ENCODE assay signal across 20 cellular contexts in genomic region chr3:24197809-24198208, GRCh38.
DNase-seq lines count a peak whose midpoint lies in the region; ATAC-seq and TF ChIP-seq lines count a peak whose summit lies in the region.
"Had no signal": no experiment of that assay in that cellular context is flagged by ENCODE, and none has a peak within 500 bp of the region (broad histone marks: within the 10 kb centered on the region; RNA-seq: fewer than 3 reads in every experiment).

No MANE protein-coding gene starts in this region.

- H3K27me3 ChIP-seq in GM23338 (ENCODE audit: insufficient read depth): no peaks in the 10 kb centered on the region
- no peaks in the 10 kb centered on the region for H3K27me3 ChIP-seq in neural progenitor cell
- no peaks in the 10 kb centered on the region for H3K27me3 ChIP-seq in lower lobe of right lung (ENCODE audit: low read depth)

- ATAC-seq in GM23338 (peak; percentile 93), lower lobe of right lung (no peak)

- H3K9ac ChIP-seq in neural progenitor cell: no peak overlapping the region

- TF ChIP-seq CTCF in GM23338 (conservative IDR thresholded peaks at IDR 0.05; ENCODE audit: low read depth in 2 of 2) (peak; percentile 30 to 66), endothelial cell (IDR thresholded peaks at IDR 0.05; ENCODE audit: unreplicated experiment) (no peak), neural progenitor cell (IDR thresholded peaks at IDR 0.05) (peak; percentile 41), lower lobe of right lung (IDR thresholded peaks at IDR 0.05) (no peak)

- intact Hi-C loops in lower lobe of right lung (cut with DNase I): no loop called here

- H3K9me3 Mint-ChIP-seq in GM23338 (peaks cover 10% of the 10 kb centered on the region), endothelial cell (ENCODE audit: unreplicated experiment) (no peaks in the 10 kb centered on the region), neural progenitor cell (peaks cover 5% of the 10 kb centered on the region)
- H3K9me3 Mint-ChIP-seq: CD4-positive, alpha-beta T cell; HFFc6 had no signal

- H4K20me1 ChIP-seq in GM23338 (replicated peaks; ENCODE audit: insufficient read depth): no peaks in the 10 kb centered on the region
- no peaks in the 10 kb centered on the region for H4K20me1 ChIP-seq in neural progenitor cell (ENCODE audit: low read depth)

- no peak overlapping the region for H3K27ac ChIP-seq in GM23338 (ENCODE audit: low read depth)
- H3K27ac ChIP-seq in neural progenitor cell: no peak overlapping the region
- H3K27ac ChIP-seq in lower lobe of right lung: no peak overlapping the region

- no peak overlapping the region for H3K4me3 Mint-ChIP-seq in GM23338
- H3K4me3 Mint-ChIP-seq in endothelial cell (ENCODE audit: unreplicated experiment): no peak overlapping the region
- H3K4me3 Mint-ChIP-seq in neural progenitor cell: no peak overlapping the region
- H3K4me3 Mint-ChIP-seq: B cell; CD4-positive, alpha-beta T cell; HFFc6 had no signal

- no peaks in the 10 kb centered on the region for H3K4me1 ChIP-seq in GM23338 (ENCODE audit: insufficient read depth)
- H3K4me1 ChIP-seq in neural progenitor cell: no peaks in the 10 kb centered on the region
- H3K4me1 ChIP-seq in lower lobe of right lung: no peaks in the 10 kb centered on the region

- in situ Hi-C loops in SK-MEL-5 (cut with HindIII; ENCODE audit: low pct_unique_long_range_greater_than_20kb, low sequenced_read_pairs): no loop called here

- H3K27ac Mint-ChIP-seq in GM23338 (no peak overlapping the region), endothelial cell (ENCODE audit: unreplicated experiment) (no peak overlapping the region), neural progenitor cell (no peak overlapping the region)
- H3K27ac Mint-ChIP-seq: B cell; CD4-positive, alpha-beta T cell; HFFc6 had no signal

- H3K4me1 Mint-ChIP-seq in GM23338: no peaks in the 10 kb centered on the region
- H3K4me1 Mint-ChIP-seq in endothelial cell (ENCODE audit: unreplicated experiment): no peaks in the 10 kb centered on the region
- no peaks in the 10 kb centered on the region for H3K4me1 Mint-ChIP-seq in neural progenitor cell
- H3K4me1 Mint-ChIP-seq: B cell had no signal

- H3K27me3 Mint-ChIP-seq in GM23338 (ENCODE audit: insufficient read depth, low read depth, poor library complexity) (no peaks in the 10 kb centered on the region), endothelial cell (ENCODE audit: unreplicated experiment) (no peaks in the 10 kb centered on the region), neural progenitor cell (ENCODE audit: insufficient read depth, low read depth) (peaks cover 3% of the 10 kb centered on the region)

- no peak overlapping the region for H3K4me3 ChIP-seq in GM23338
- H3K4me3 ChIP-seq in neural progenitor cell: no peak overlapping the region
- no peak overlapping the region for H3K4me3 ChIP-seq in lower lobe of right lung

- H3K36me3 Mint-ChIP-seq in GM23338 (ENCODE audit: low read depth) (peaks cover 3% of the 10 kb centered on the region; the same call in 1 of the 3 replicates), endothelial cell (ENCODE audit: low read depth, unreplicated experiment) (no peaks in the 10 kb centered on the region), neural progenitor cell (no peaks in the 10 kb centered on the region)

- H3K4me2 ChIP-seq in GM23338 (no peak overlapping the region), neural progenitor cell (no peak overlapping the region)

- H3K9me2 ChIP-seq in GM23338 (ENCODE audit: insufficient read depth): peaks cover 5% of the 10 kb centered on the region; the same call in 1 of the 2 replicates

- H3F3A ChIP-seq in GM23338 (replicated peaks; ENCODE audit: low read depth): no peaks in the 10 kb centered on the region
- H3F3A ChIP-seq in neural progenitor cell (ENCODE audit: low read depth): no peaks in the 10 kb centered on the region

- DNase-seq in GM23338 (ENCODE audit: low spot score) (peak; percentile 66), SK-MEL-5 (ENCODE audit: low read depth, low spot score) (peak; percentile 31), endothelial cell (ENCODE audit: low spot score) (peak; percentile 13), neural progenitor cell (ENCODE audit: low spot score) (peak; percentile 57), lower lobe of right lung (no peak), DMS 273 (lab: John Stamatoyannopoulos, UW; ENCODE audit: unreplicated experiment) (no peak), NCI-H2107 treated with DMSO at 0.1 percent for 48 hours (lab: John Stamatoyannopoulos, UW; ENCODE audit: unreplicated experiment) (no peak)
- no peak for DNase-seq in central memory CD4-positive, alpha-beta T cell
- DNase-seq: ACHN; CD4-positive, alpha-beta T cell; DMS79 treated with DMSO at 0.1 percent for 48 hours; GF-D8; HFFc6; Karpas-422; NCI-H1417; NCI-H1930; NCI-H2171 treated with DMSO at 0.1 percent for 48 hours; NCI-H524; OCI-M1 had no signal

- H2AFZ ChIP-seq in GM23338 (no peak overlapping the region), neural progenitor cell (replicated peaks) (no peak overlapping the region)

- H3K79me2 ChIP-seq in GM23338 (replicated peaks; ENCODE audit: insufficient read depth): no peaks in the 10 kb centered on the region
- no peaks in the 10 kb centered on the region for H3K79me2 ChIP-seq in neural progenitor cell (ENCODE audit: low read depth)

- no peaks in the 10 kb centered on the region for H3K36me3 ChIP-seq in GM23338 (ENCODE audit: insufficient read depth)
- no peaks in the 10 kb centered on the region for H3K36me3 ChIP-seq in neural progenitor cell
- no peaks in the 10 kb centered on the region for H3K36me3 ChIP-seq in lower lobe of right lung

- no peaks in the 10 kb centered on the region for H3K9me3 ChIP-seq in neural progenitor cell (ENCODE audit: low read depth)
- no peaks in the 10 kb centered on the region for H3K9me3 ChIP-seq in lower lobe of right lung

TF ChIP-seq in GM23338, 12 proteins besides CTCF, POLR2A, EP300 and RAD21 (continues in another document):
- TF ChIP-seq, protein P1, sequence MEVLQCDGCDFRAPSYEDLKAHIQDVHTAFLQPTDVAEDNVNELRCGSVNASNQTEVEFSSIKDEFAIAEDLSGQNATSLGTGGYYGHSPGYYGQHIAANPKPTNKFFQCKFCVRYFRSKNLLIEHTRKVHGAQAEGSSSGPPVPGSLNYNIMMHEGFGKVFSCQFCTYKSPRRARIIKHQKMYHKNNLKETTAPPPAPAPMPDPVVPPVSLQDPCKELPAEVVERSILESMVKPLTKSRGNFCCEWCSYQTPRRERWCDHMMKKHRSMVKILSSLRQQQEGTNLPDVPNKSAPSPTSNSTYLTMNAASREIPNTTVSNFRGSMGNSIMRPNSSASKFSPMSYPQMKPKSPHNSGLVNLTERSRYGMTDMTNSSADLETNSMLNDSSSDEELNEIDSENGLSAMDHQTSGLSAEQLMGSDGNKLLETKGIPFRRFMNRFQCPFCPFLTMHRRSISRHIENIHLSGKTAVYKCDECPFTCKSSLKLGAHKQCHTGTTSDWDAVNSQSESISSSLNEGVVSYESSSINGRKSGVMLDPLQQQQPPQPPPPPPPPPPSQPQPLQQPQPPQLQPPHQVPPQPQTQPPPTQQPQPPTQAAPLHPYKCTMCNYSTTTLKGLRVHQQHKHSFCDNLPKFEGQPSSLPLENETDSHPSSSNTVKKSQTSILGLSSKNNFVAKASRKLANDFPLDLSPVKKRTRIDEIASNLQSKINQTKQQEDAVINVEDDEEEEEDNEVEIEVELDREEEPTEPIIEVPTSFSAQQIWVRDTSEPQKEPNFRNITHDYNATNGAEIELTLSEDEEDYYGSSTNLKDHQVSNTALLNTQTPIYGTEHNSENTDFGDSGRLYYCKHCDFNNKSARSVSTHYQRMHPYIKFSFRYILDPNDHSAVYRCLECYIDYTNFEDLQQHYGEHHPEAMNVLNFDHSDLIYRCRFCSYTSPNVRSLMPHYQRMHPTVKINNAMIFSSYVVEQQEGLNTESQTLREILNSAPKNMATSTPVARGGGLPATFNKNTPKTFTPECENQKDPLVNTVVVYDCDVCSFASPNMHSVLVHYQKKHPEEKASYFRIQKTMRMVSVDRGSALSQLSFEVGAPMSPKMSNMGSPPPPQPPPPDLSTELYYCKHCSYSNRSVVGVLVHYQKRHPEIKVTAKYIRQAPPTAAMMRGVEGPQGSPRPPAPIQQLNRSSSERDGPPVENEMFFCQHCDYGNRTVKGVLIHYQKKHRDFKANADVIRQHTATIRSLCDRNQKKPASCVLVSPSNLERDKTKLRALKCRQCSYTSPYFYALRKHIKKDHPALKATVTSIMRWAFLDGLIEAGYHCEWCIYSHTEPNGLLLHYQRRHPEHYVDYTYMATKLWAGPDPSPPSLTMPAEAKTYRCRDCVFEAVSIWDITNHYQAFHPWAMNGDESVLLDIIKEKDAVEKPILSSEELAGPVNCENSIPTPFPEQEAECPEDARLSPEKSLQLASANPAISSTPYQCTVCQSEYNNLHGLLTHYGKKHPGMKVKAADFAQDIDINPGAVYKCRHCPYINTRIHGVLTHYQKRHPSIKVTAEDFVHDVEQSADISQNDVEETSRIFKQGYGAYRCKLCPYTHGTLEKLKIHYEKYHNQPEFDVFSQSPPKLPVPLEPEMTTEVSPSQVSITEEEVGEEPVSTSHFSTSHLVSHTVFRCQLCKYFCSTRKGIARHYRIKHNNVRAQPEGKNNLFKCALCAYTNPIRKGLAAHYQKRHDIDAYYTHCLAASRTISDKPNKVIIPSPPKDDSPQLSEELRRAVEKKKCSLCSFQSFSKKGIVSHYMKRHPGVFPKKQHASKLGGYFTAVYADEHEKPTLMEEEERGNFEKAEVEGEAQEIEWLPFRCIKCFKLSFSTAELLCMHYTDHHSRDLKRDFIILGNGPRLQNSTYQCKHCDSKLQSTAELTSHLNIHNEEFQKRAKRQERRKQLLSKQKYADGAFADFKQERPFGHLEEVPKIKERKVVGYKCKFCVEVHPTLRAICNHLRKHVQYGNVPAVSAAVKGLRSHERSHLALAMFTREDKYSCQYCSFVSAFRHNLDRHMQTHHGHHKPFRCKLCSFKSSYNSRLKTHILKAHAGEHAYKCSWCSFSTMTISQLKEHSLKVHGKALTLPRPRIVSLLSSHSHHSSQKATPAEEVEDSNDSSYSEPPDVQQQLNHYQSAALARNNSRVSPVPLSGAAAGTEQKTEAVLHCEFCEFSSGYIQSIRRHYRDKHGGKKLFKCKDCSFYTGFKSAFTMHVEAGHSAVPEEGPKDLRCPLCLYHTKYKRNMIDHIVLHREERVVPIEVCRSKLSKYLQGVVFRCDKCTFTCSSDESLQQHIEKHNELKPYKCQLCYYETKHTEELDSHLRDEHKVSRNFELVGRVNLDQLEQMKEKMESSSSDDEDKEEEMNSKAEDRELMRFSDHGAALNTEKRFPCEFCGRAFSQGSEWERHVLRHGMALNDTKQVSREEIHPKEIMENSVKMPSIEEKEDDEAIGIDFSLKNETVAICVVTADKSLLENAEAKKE (CRISPR knock-in tag; IDR thresholded peaks at IDR 0.05): no peak
- no peak for TF ChIP-seq ETS1 (IDR thresholded peaks at IDR 0.05)

Comparison
In these comparisons a context has a peak if more than half of its experiments do, and no peak if none do; other contexts are left out.
1. DNase-seq: peak in GM23338 (single experiment), SK-MEL-5 (single experiment), endothelial cell (single experiment) and neural progenitor cell (single experiment); none in lower lobe of right lung (single experiment), DMS 273 (single experiment), NCI-H2107 treated with DMSO at 0.1 percent for 48 hours (single experiment) and central memory CD4-positive, alpha-beta T cell (single experiment).
2. CTCF ChIP-seq: peak in GM23338 (2 of 2) and neural progenitor cell (single experiment); none in endothelial cell (single experiment) and lower lobe of right lung (single experiment).